Comparison of ENCODE assay signal across 29 cellular contexts in the genomic region with DNA sequence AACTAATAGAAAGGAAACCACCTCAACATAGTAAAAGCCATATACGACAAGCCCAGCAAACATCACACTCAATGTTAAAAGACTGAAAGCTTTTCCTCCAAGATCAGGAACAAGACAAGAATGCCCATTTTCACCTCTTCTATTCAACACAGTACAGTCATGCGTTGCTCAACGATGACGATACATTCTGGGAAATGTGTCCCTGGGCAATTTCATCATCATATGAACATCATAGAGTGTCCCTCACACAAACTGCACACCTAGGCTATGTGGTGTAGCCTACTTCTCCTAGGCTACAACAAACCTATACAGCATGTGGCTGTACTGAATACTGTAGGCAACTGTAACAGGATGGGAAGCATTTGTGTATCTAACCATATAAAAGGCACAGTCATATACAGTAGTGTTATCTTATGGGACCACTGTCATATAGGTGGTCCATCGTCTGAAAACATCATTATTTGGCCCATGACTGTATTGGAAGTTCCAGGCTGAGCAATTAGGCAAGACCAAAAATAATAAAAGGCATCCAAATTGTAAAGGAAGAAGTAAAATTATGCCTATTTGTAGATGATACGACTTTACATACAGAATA. TPM values are rescaled to one million over a fixed set of nuclear protein-coding genes. Genes with fewer than 3 reads are reported as not detected.
A peak's percentile ranks its signal among the peaks of the same experiment; 100 is the strongest.
DNase-seq lines count a peak whose midpoint lies in the region; ATAC-seq, FAIRE-seq and TF ChIP-seq lines count a peak whose summit lies in the region.
"Had no signal": no experiment of that assay in that cellular context is flagged by ENCODE, and none has a peak within 500 bp of the region (broad histone marks: within the 10 kb centered on the region; RNA-seq: fewer than 3 reads in every experiment).

No MANE protein-coding gene starts in this region.

- in situ Hi-C loops in K562 (cut with MboI) = no loop called here

- TF ChIP-seq CTCF in HEK293 (tag by site-specific recombination; IDR thresholded peaks at IDR 0.05) = no peak
- no peak for TF ChIP-seq CTCF in K562 (IDR thresholded peaks at IDR 0.05 in 2 of 3, conservative IDR thresholded peaks at IDR 0.05 in 1 of 3; ENCODE audit: insufficient read depth in 2 of 3, low read depth in 1 of 3, low read length in 3 of 3)
- TF ChIP-seq CTCF in fibroblast of villous mesenchyme (IDR thresholded peaks at IDR 0.05; ENCODE audit: insufficient read depth, low read depth, low read length) = no peak

- H3K79me1 ChIP-seq in trophoblast cell (ENCODE audit: low read length) = peaks cover 2% of the 10 kb centered on the region

- H3K18ac ChIP-seq in trophoblast cell (ENCODE audit: low read length) = no peak overlapping the region

- H3K4me2 ChIP-seq in K562 (ENCODE audit: insufficient read depth, low read length) (peak overlapping the region; percentile 69), trophoblast cell (ENCODE audit: low read length) (no peak overlapping the region)

- H2BK120ac ChIP-seq in trophoblast cell (ENCODE audit: insufficient read depth, low read length, poor library complexity) = no peak overlapping the region

- H4K20me1 ChIP-seq in K562 (replicated peaks; ENCODE audit: control insufficient read depth, insufficient read depth, low read length) = no peaks in the 10 kb centered on the region

- H3K27me3 ChIP-seq in K562 (ENCODE audit: control insufficient read depth in 2 of 2, insufficient read depth in 2 of 2, low read length in 2 of 2) = no peaks in the 10 kb centered on the region
- H3K27me3 ChIP-seq in trophoblast cell (ENCODE audit: insufficient read depth, low read length) = peaks cover 3% of the 10 kb centered on the region
- H3K27me3 ChIP-seq: neural progenitor cell, right atrium auricular region had no signal

- FAIRE-seq in K562 (lab: Jason Lieb, UNC) (no peak), GM19239 (lab: Jason Lieb, UNC) (no peak)
- FAIRE-seq: HTR-8/SVneo had no signal

- H3K14ac ChIP-seq in trophoblast cell (ENCODE audit: low read length) = no peak overlapping the region

- peak in 1 of 4 experiments; percentile 68 for DNase-seq in K562 (ENCODE audit: extremely low read depth in 1 of 4, low spot score in 3 of 4)
- DNase-seq in fibroblast of villous mesenchyme (ENCODE audit: low read depth) = peak; percentile 54
- peak; percentile 72 to 83 for DNase-seq in trophoblast cell
- no peak for DNase-seq in GDM1 (lab: John Stamatoyannopoulos, UW)
- DNase-seq in GM19239 (ENCODE audit: insufficient read length, low spot score) = no peak
- no peak for DNase-seq in NCI-H1436 treated with DMSO at 0.1 percent for 48 hours (lab: John Stamatoyannopoulos, UW)
- DNase-seq: activated CD4-positive, alpha-beta T cell treated with anti-CD3 and anti-CD28 coated beads for 1 hour; activated CD8-positive, alpha-beta memory T cell treated with anti-CD3 and anti-CD28 coated beads, Interleukin-2, amount 50 U/mL, for 48 hours; activated CD8-positive, alpha-beta T cell treated with anti-CD3 and anti-CD28 coated beads for 36 hours; activated naive CD4-positive, alpha-beta T cell treated with anti-CD3 and anti-CD28 coated beads, Interleukin-2, amount 10 ng/mL, durations not matched to agents 7 days and 5 days; adrenal gland; AML-193; CD4-positive, alpha-beta T cell; KG1; MM.1S; NCI-H146; NCI-H2107; NCI-H748 treated with DMSO at 0.1 percent for 48 hours; SHP77; stimulated activated CD4-positive, alpha-beta T cell treated with anti-CD3 and anti-CD28 coated beads, Interleukin-1b, Interleukin-23, amount 100 ng/mL, for 48 hours; stimulated activated naive CD8-positive, alpha-beta T cell treated with anti-CD3 and anti-CD28 coated beads, Interleukin-15, Interleukin-2, amounts not matched to agents 100 U/mL and 50 U/mL, for 24 hours had no signal

- CTCF ChIA-PET in HEK293 (lab: Yijun Ruan, JAX) (interaction anchor here (0.8 kb wide), 1 partner anchor 172 kb away, joined by 4 read pairs; no protein-coding TSS in a partner anchor), K562 (lab: Yijun Ruan, JAX; ENCODE audit: low intra/inter-chr PET ratio) (no interaction called here)

- H3K4me3 ChIP-seq in HEK293 (ENCODE audit: low read depth, low read length) (no peak overlapping the region), K562 (no peak overlapping the region), fibroblast of villous mesenchyme (ENCODE audit: low read depth, low read length) (no peak overlapping the region), trophoblast cell (ENCODE audit: low read depth, low read length) (no peak overlapping the region)
- H3K4me3 ChIP-seq: adrenal gland, neural progenitor cell, right atrium auricular region, thoracic aorta had no signal

- no peaks in the 10 kb centered on the region for H3K36me3 ChIP-seq in HEK293 (ENCODE audit: control insufficient read depth in 2 of 2, insufficient read depth in 1 of 2, low read length in 2 of 2)
- H3K36me3 ChIP-seq in K562 (ENCODE audit: control insufficient read depth, insufficient read depth, low read length) = no peaks in the 10 kb centered on the region; the same call in 2 of the 3 replicates
- no peaks in the 10 kb centered on the region for H3K36me3 ChIP-seq in trophoblast cell (ENCODE audit: control insufficient read depth in 1 of 2, insufficient read depth in 2 of 2, low read length in 2 of 2)
- H3K36me3 ChIP-seq: adrenal gland, neural progenitor cell, right atrium auricular region, thoracic aorta had no signal

- WGBS in K562 (ENCODE audit: insufficient coverage, low coverage, missing lambda C conversion rate) = 16% methylated on average over 6 of the region's 6 CpGs
- WGBS in trophoblast cell (ENCODE audit: extremely low coverage, insufficient coverage, insufficient read length) = no CpG with 5 or more reads among the region's 6 CpGs

- H3K4me1 ChIP-seq in HEK293 (ENCODE audit: control insufficient read depth, insufficient read depth, low read length) (peaks cover 13% of the 10 kb centered on the region), K562 (replicated peaks in 1 of 2; ENCODE audit: control insufficient read depth in 2 of 2, insufficient read depth in 2 of 2, low read length in 2 of 2) (peaks cover 18 to 37% of the 10 kb centered on the region in 2 experiments; a peak in 4 of 5 replicates), trophoblast cell (ENCODE audit: control insufficient read depth in 1 of 2, insufficient read depth in 2 of 2, low read length in 2 of 2) (peaks cover 5 to 11% of the 10 kb centered on the region in 2 experiments)

- H3K9me1 ChIP-seq in K562 (ENCODE audit: control insufficient read depth, insufficient read depth, low read length) = no peaks in the 10 kb centered on the region

- no TSS peak for BruUV-seq in K562 (replicated peaks; lab: Mats Ljungman, UMichigan)

- H3K79me2 ChIP-seq in K562 (ENCODE audit: control insufficient read depth, insufficient read depth, low read length) = peaks cover 97% of the 10 kb centered on the region
- H3K79me2 ChIP-seq in trophoblast cell (ENCODE audit: control insufficient read depth, insufficient read depth, low read length, poor library complexity) = no peaks in the 10 kb centered on the region

- POLR2A ChIA-PET in HEK293 (lab: Yijun Ruan, JAX) = interaction anchor here (0.5 kb wide), 1 partner anchor 98 kb away, joined by 4 read pairs; no protein-coding TSS in a partner anchor
- POLR2A ChIA-PET in K562 (lab: Yijun Ruan, JAX) = interaction anchor here (0.8 kb wide), 1 partner anchor 40 kb away, joined by 3 read pairs; no protein-coding TSS in a partner anchor

- H2BK12ac ChIP-seq in trophoblast cell (ENCODE audit: low read length) = no peak overlapping the region

- TF ChIP-seq RAD21 in K562 (CRISPR knock-in tag; conservative IDR thresholded peaks at IDR 0.05 in 1 of 2, IDR thresholded peaks at IDR 0.05 in 1 of 2) = no peak

- H4K91ac ChIP-seq in trophoblast cell (ENCODE audit: low read depth, low read length) = no peak overlapping the region

- no peak for TF ChIP-seq POLR2A in K562 (conservative IDR thresholded peaks at IDR 0.05)

- peak; percentile 29 for ATAC-seq in K562
- ATAC-seq in HG03045 (IDR thresholded peaks at IDR 0.05; ENCODE audit: unreplicated experiment) = no peak
- ATAC-seq: activated CD8-positive, alpha-beta T cell treated with anti-CD3 and anti-CD28 coated beads for 36 hours; Panc1; stimulated activated naive CD8-positive, alpha-beta T cell treated with anti-CD3 and anti-CD28 coated beads, Interleukin-15, Interleukin-2, amounts not matched to agents 100 U/mL and 50 U/mL, for 24 hours had no signal

- H3K9ac ChIP-seq in K562 (ENCODE audit: insufficient read depth in 1 of 2, low read depth in 2 of 2, low read length in 2 of 2) (peak overlapping the region in 1 of 2 experiments; percentile 23; a peak in 1 of 4 replicates), trophoblast cell (ENCODE audit: low read length) (no peak overlapping the region)
- H3K9ac ChIP-seq: neural progenitor cell had no signal

- H3K9me3 ChIP-seq in HEK293 (ENCODE audit: control insufficient read depth, insufficient read depth, low read depth, low read length) (no peaks in the 10 kb centered on the region), K562 (replicated peaks; ENCODE audit: control insufficient read depth, insufficient read depth, low read depth, low read length) (no peaks in the 10 kb centered on the region; the same call in 1 of the 2 replicates), trophoblast cell (ENCODE audit: insufficient read depth, low read depth, low read length) (no peaks in the 10 kb centered on the region)
- H3K9me3 ChIP-seq: adrenal gland, right atrium auricular region, thoracic aorta had no signal

- H2BK5ac ChIP-seq in trophoblast cell (ENCODE audit: low read depth, low read length, poor library complexity) = no peak overlapping the region

- no peak overlapping the region for H4K12ac ChIP-seq in trophoblast cell (ENCODE audit: low read depth, low read length)

- H3K4ac ChIP-seq in trophoblast cell (ENCODE audit: low read depth, low read length) = no peak overlapping the region

- no peak overlapping the region for H2AK5ac ChIP-seq in trophoblast cell (ENCODE audit: low read length)

- no peak overlapping the region for H3K27ac ChIP-seq in HEK293 (ENCODE audit: extremely low read depth, low read depth, low read length)
- peak overlapping the region; percentile 79 for H3K27ac ChIP-seq in K562 (ENCODE audit: extremely low read depth, low read depth, low read length)
- no peak overlapping the region for H3K27ac ChIP-seq in trophoblast cell (ENCODE audit: low read depth, low read length)
- H3K27ac ChIP-seq: adrenal gland, neural progenitor cell, thoracic aorta had no signal

- H3K23ac ChIP-seq in trophoblast cell (ENCODE audit: low read length) = no peak overlapping the region

- H2AFZ ChIP-seq in K562 (ENCODE audit: low read depth, low read length) = no peak overlapping the region
- H2AFZ ChIP-seq in trophoblast cell (ENCODE audit: insufficient read depth, low read length, poor library complexity) = no peak overlapping the region
- H2AFZ ChIP-seq: neural progenitor cell had no signal

- TF ChIP-seq EP300 in K562 (IDR thresholded peaks at IDR 0.05; ENCODE audit: low read length) = peak; percentile 22; the same call in 1 of the 2 replicates

- H4K8ac ChIP-seq in trophoblast cell (ENCODE audit: low read depth, low read length) = no peak overlapping the region

- intact Hi-C loops in K562 (cut with micrococcal nuclease) = loop anchor here (2.0 kb wide), 1 partner anchor 43 kb away; no protein-coding TSS in a partner anchor

RNA-seq across cellular contexts. Expression of a gene that starts 6.1 kb away (rescaled TPM):
- 55.8 and 56.6 TPM in 2 replicates for total RNA-seq in K562 (2011; cell fraction: chromatin; rRNA removed; ENCODE audit: low replicate concordance)
- total RNA-seq in K562 (2011; cell fraction: nucleolus; rRNA removed) = 56.9 and 60.5 TPM in 2 replicates
- 36.5 and 49.8 TPM in 2 replicates for total RNA-seq in K562 (2011; cell fraction: nucleoplasm; rRNA removed)
- total RNA-seq in K562 (2014; rRNA removed) (15.3 and 18.2 TPM in 2 replicates), K562 (2014; rRNA removed; fragmentation: Illumina TruSeq; extraction: Trizol) (11.4 and 17.3 TPM in 2 replicates), K562 (2015; rRNA removed; fragmentation: Illumina TruSeq; extraction: Trizol) (15.4 and 17.9 TPM in 2 replicates), K562 (2021) (33.6 and 33.8 TPM in 2 replicates), fibroblast of villous mesenchyme (3.0 and 5.2 TPM in 2 replicates)
- polyA plus RNA-seq in K562 (2011; rRNA removed) (7.7 and 8.1 TPM in 2 replicates), K562 (2014; fragmentation: Illumina TruSeq; extraction: Trizol) (14.2 and 18.3 TPM in 2 replicates), K562 (2014; fragmentation: Nextera tagmentation; extraction: Ambion mirVana) (1 to 10 TPM; 5.6 to 6.0 TPM), K562 (2014; rRNA removed) (12.5 and 17.2 TPM in 2 replicates)
- polyA plus RNA-seq in K562 (2011; cell fraction: cytosol; rRNA removed) = 7.9 and 16.6 TPM in 2 replicates
- 11.8 and 20.5 TPM in 2 replicates for polyA plus RNA-seq in K562 (2011; cell fraction: nucleus; rRNA removed)
- 16.8 and 25.3 TPM in 2 replicates for polyA plus RNA-seq in K562 (2012)
- polyA minus RNA-seq in K562 (2011; rRNA and poly(A)+ RNA removed) = 11.9 and 15.1 TPM in 2 replicates
- polyA minus RNA-seq in K562 (2011; cell fraction: cytosol; rRNA and poly(A)+ RNA removed) = 16.4 and 18.1 TPM in 2 replicates
- 12.5 and 14.1 TPM in 2 replicates for polyA minus RNA-seq in K562 (2011; cell fraction: nucleus; rRNA and poly(A)+ RNA removed)
- 2.2 and 2.3 TPM in 2 replicates for polyA plus RNA-seq in trophoblast cell (2013)
- total RNA-seq: activated CD8-positive, alpha-beta T cell treated with anti-CD3 and anti-CD28 coated beads for 36 hours; CD4-positive, alpha-beta T cell; dermis microvascular lymphatic vessel endothelial cell had no signal

Comparison
In these comparisons a context has a peak if more than half of its experiments do, and no peak if none do; other contexts are left out.
1. DNase-seq: peak in fibroblast of villous mesenchyme (single experiment) and trophoblast cell (2 of 2); none in GDM1 (single experiment), GM19239 (single experiment) and NCI-H1436 treated with DMSO at 0.1 percent for 48 hours (single experiment).